In the genomic region with DNA sequence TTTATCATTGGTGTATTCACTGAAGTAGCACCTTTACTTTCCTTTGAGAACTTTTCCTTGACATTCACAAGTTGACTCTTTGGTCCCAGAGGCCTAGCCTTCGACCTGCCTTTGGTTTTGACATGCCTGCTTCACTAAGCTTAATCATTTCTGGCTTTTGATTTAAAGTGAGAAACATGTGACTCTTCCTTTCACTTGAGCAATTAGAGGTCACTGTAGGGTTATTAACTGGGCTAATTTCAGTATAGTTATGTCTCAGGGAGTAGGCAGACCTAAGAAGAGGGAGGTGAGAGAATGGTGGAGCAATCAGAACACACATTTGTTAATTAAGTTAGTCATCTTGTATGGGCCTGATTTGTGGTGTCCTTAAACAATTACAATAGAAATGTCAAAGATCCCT, we compare ENCODE assay signal across 14 cellular contexts.
DNase-seq lines count a peak whose midpoint lies in the region; ATAC-seq, FAIRE-seq and TF ChIP-seq lines count a peak whose summit lies in the region.
"Had no signal": no experiment of that assay in that cellular context is flagged by ENCODE, and none has a peak within 500 bp of the region (broad histone marks: within the 10 kb centered on the region; RNA-seq: fewer than 3 reads in every experiment).

No MANE protein-coding gene starts in this region.

- ATAC-seq in GM18520 (IDR thresholded peaks at IDR 0.05; ENCODE audit: unreplicated experiment) (peak; percentile 87), GM21367 (IDR thresholded peaks at IDR 0.05; ENCODE audit: unreplicated experiment) (peak; percentile 62), HG02938 (IDR thresholded peaks at IDR 0.05; ENCODE audit: unreplicated experiment) (peak; percentile 89), HG03520 (IDR thresholded peaks at IDR 0.05; ENCODE audit: unreplicated experiment) (peak; percentile 80), GM19328 (IDR thresholded peaks at IDR 0.05; ENCODE audit: unreplicated experiment) (no peak)

- no peak for DNase-seq in D721Med (ENCODE audit: insufficient read length, low spot score)
- no peak for DNase-seq in NCI-H226
- DNase-seq in dermis blood vessel endothelial cell, result no peak
- DNase-seq: activated B cell treated with CpG ODN at 0.5 μM for 24 hours; activated T-cell treated with anti-CD3 and anti-CD28 coated beads for 4 hours; amniotic stem cell; cortex of kidney; stimulated activated CD4-positive, alpha-beta T cell treated with anti-CD3 and anti-CD28 coated beads, Interleukin-4, amount 100 ng/mL, for 1 hour; stimulated activated naive CD4-positive, alpha-beta T cell had no signal

- no peak for TF ChIP-seq CTCF in D721Med (IDR thresholded peaks at IDR 0.05; ENCODE audit: insufficient read depth, missing control alignments)

- FAIRE-seq in D721Med (lab: Jason Lieb, UNC), result no peak
